8 cellular contexts compared by ENCODE assay signal in genomic region chr2:64606495-64607363, GRCh38. TPM values are rescaled to one million over a fixed set of nuclear protein-coding genes. Genes with fewer than 3 reads are reported as not detected.
DNase-seq lines count a peak whose midpoint lies in the region; ATAC-seq and TF ChIP-seq lines count a peak whose summit lies in the region.

No MANE protein-coding gene starts in this region.

- peak overlapping the region; percentile 94 to 99 for H3K27ac ChIP-seq in esophagus (ENCODE audit: low read depth in 2 of 2, low read length in 1 of 2)
- H3K27ac ChIP-seq in stomach = peak overlapping the region; percentile 13 to 75 (median 66)
- no peak overlapping the region for H3K27ac ChIP-seq in brain microvascular endothelial cell

- TF ChIP-seq POLR2A in stomach (IDR thresholded peaks at IDR 0.05) = no peak

- WGBS in esophagus, 2 donors = 36 to 46% methylated on average over 21 of the region's 21 CpGs
- 60 to 73% (median 64%) methylated on average over 20 to 21 of the region's 21 CpGs for WGBS in stomach, 5 donors

- in situ Hi-C loops in brain microvascular endothelial cell (cut with HindIII; ENCODE audit: low pct_ligation_motif_present, low sequenced_read_pairs) = no loop called here

- H3K4me3 Mint-ChIP-seq in nephron = peak overlapping the region in 1 of 3 experiments; percentile 46

- DNase-seq in DMS153 treated with DMSO at 0.1 percent for 48 hours (lab: John Stamatoyannopoulos, UW; ENCODE audit: unreplicated experiment) (peak; percentile 31), HuH-7.5 (ENCODE audit: low spot score) (peak; percentile 59), stomach (peak; percentile 79), brain microvascular endothelial cell (no peak)
- peak; percentile 63 to 67 for DNase-seq in activated CD8-positive, alpha-beta memory T cell treated with anti-CD3 and anti-CD28 coated beads for 1 hour (ENCODE audit: extremely low read depth in 1 of 2, low read depth in 1 of 2)

- H3K4me1 ChIP-seq in esophagus (ENCODE audit: control insufficient read depth in 2 of 2, insufficient read depth in 2 of 2, low read length in 1 of 2) (peaks cover 2 to 12% of the 10 kb centered on the region in 2 donors), stomach (peaks cover 10 to 50% (median 39%) of the 10 kb centered on the region in 4 donors)

- H3K4me1 Mint-ChIP-seq in nephron = peaks cover 62% of the 10 kb centered on the region

- no peaks in the 10 kb centered on the region for H3K36me3 Mint-ChIP-seq in nephron (ENCODE audit: low read depth)

- H3K4me3 ChIP-seq in esophagus (ENCODE audit: low read depth in 1 of 2, low read length in 2 of 2) (peak overlapping the region in 1 of 2 donors; percentile 39), stomach (peak overlapping the region in 3 of 4 donors; percentile 19 to 27 (median 21)), brain microvascular endothelial cell (ENCODE audit: low read depth, low read length) (no peak overlapping the region)

- H3K27ac Mint-ChIP-seq in nephron = peak overlapping the region; percentile 80 to 96 (median 91)

- peaks cover 14% of the 10 kb centered on the region for H3K27me3 Mint-ChIP-seq in nephron (ENCODE audit: low read depth)

- ATAC-seq in GM21515 (IDR thresholded peaks at IDR 0.05; ENCODE audit: unreplicated experiment) = peak; percentile 88

- TF ChIP-seq EP300 in stomach (IDR thresholded peaks at IDR 0.05) = no peak

- intact Hi-C loops in stomach (cut with DNase I; ENCODE audit: low total_unique reads) = loop anchor here (10.0 kb wide), 1 partner anchor 258 kb away; no protein-coding TSS in a partner anchor

- TF ChIP-seq CTCF in nephron (IDR thresholded peaks at IDR 0.05; ENCODE audit: unreplicated experiment in 3 of 3) (no peak), stomach (IDR thresholded peaks at IDR 0.05) (no peak), brain microvascular endothelial cell (IDR thresholded peaks at IDR 0.05; ENCODE audit: low read depth, low read length, missing control alignments) (no peak)

- H3K27me3 ChIP-seq in esophagus (ENCODE audit: control insufficient read depth in 1 of 2, insufficient read depth in 2 of 2, low read length in 2 of 2) (no peaks in the 10 kb centered on the region), stomach (no peaks in the 10 kb centered on the region), brain microvascular endothelial cell (replicated peaks) (peaks cover 2% of the 10 kb centered on the region)

- no peaks in the 10 kb centered on the region for H3K36me3 ChIP-seq in esophagus (ENCODE audit: control insufficient read depth in 2 of 2, insufficient read depth in 2 of 2, low read length in 1 of 2)
- H3K36me3 ChIP-seq in stomach = no peaks in the 10 kb centered on the region
- no peaks in the 10 kb centered on the region for H3K36me3 ChIP-seq in brain microvascular endothelial cell (replicated peaks)

- peaks cover 11% of the 10 kb centered on the region for H3K9me3 Mint-ChIP-seq in nephron

- H3K9me3 ChIP-seq in esophagus (ENCODE audit: control insufficient read depth in 2 of 2, insufficient read depth in 1 of 2, low read depth in 1 of 2, low read length in 1 of 2) = no peaks in the 10 kb centered on the region
- no peaks in the 10 kb centered on the region for H3K9me3 ChIP-seq in stomach

RNA-seq across cellular contexts. Expression of gene SERTAD2, which starts 47.0 kb away (rescaled TPM):
- polyA plus RNA-seq in esophagus = 10 to 100 TPM; 13.6 to 22.9 TPM
- 10 to 100 TPM in 2 of 5 donors, 1 to 10 TPM in 3; 2.0 to 11.9 (median 9.3) TPM for total RNA-seq in stomach
- polyA plus RNA-seq in stomach = 1 to 10 TPM; 2.9 to 7.2 (median 5.7) TPM
